Comparison of ENCODE assay signal across 8 cellular contexts in genomic region chr9:126722252-126722921, GRCh38.
DNase-seq lines count a peak whose midpoint lies in the region; ATAC-seq and TF ChIP-seq lines count a peak whose summit lies in the region.

No MANE protein-coding gene starts in this region.

- DNase-seq in NCI-H2171 treated with DMSO at 0.1 percent for 48 hours (lab: John Stamatoyannopoulos, UW) (peak; percentile 69), colonic mucosa (peak; percentile 78), medulla oblongata (ENCODE audit: extremely low spot score) (peak; percentile 45), DMS153 treated with DMSO at 0.1 percent for 48 hours (lab: John Stamatoyannopoulos, UW; ENCODE audit: unreplicated experiment) (no peak)
- peak; percentile 94 to 95 for DNase-seq in activated CD4-positive, alpha-beta T cell treated with anti-CD3 and anti-CD28 coated beads for 4 hours
- DNase-seq in stimulated activated CD8-positive, alpha-beta memory T cell treated with anti-CD3 and anti-CD28 coated beads, Interleukin-12 subunit alpha, Interleukin-12 subunit beta, amount 100 ng/mL, for 24 hours (ENCODE audit: extremely low read depth) = peak; percentile 78

- H3K4me3 ChIP-seq in colonic mucosa = peak overlapping the region; percentile 49

- H3K4me1 ChIP-seq in colonic mucosa = no peaks in the 10 kb centered on the region

- H3K27me3 ChIP-seq in colonic mucosa = peaks cover 54% of the 10 kb centered on the region

- peak; percentile 72 for ATAC-seq in GM18502 (IDR thresholded peaks at IDR 0.05; ENCODE audit: poor library complexity, unreplicated experiment)
- peak; percentile 80 for ATAC-seq in HG02642 (IDR thresholded peaks at IDR 0.05; ENCODE audit: poor library complexity, unreplicated experiment)

- H3K27ac ChIP-seq in colonic mucosa = peak overlapping the region; percentile 72

- intact Hi-C loops in colonic mucosa (cut with DNase I) = no loop called here

- peak overlapping the region in 1 of 2 donors; percentile 58 for H3K9ac ChIP-seq in colonic mucosa (ENCODE audit: low read depth in 2 of 2, low read length in 2 of 2)

- TF ChIP-seq CTCF in colonic mucosa (IDR thresholded peaks at IDR 0.05) = no peak

- no peaks in the 10 kb centered on the region for H3K36me3 ChIP-seq in colonic mucosa

- no peaks in the 10 kb centered on the region for H3K9me3 ChIP-seq in colonic mucosa
